ENCODE assay signal across 1 cellular context in the genomic region with DNA sequence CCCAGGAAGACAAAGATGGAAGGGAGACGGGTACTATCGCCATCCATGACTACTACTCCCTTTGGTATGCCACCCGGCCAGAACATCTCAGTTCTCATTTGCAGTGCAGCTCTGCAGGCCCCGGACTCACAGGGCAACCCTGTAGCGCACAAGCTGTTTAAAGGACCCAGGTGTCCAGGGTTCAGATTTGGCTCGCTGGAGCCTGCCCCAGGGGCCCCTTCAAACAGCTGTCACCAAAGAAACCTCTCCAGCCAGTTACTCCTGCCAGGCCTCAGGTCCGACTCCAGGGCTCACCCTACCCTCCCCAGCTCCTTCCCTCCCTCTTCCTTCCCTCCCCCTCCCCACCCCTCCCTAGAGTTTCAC.
TF ChIP-seq lines count a peak whose summit lies in the region.

No MANE protein-coding gene starts in this region.

TF ChIP-seq in H1, 55 proteins besides CTCF, POLR2A, EP300 and RAD21:
- TF ChIP-seq NANOG (IDR thresholded peaks at IDR 0.05; ENCODE audit: insufficient read depth, low read depth, low read length, poor library complexity, severe bottlenecking) (no peak), MAFK (IDR thresholded peaks at IDR 0.05; ENCODE audit: low read depth, low read length) (no peak), SP1 (IDR thresholded peaks at IDR 0.05; ENCODE audit: low read depth, low read length) (no peak), CEBPB (IDR thresholded peaks at IDR 0.05; ENCODE audit: low read depth, low read length) (no peak), JUND (IDR thresholded peaks at IDR 0.05; ENCODE audit: low read length) (no peak), RFX5 (IDR thresholded peaks at IDR 0.05; ENCODE audit: borderline replicate concordance, low read depth, low read length) (no peak)
- TF ChIP-seq, protein P1, sequence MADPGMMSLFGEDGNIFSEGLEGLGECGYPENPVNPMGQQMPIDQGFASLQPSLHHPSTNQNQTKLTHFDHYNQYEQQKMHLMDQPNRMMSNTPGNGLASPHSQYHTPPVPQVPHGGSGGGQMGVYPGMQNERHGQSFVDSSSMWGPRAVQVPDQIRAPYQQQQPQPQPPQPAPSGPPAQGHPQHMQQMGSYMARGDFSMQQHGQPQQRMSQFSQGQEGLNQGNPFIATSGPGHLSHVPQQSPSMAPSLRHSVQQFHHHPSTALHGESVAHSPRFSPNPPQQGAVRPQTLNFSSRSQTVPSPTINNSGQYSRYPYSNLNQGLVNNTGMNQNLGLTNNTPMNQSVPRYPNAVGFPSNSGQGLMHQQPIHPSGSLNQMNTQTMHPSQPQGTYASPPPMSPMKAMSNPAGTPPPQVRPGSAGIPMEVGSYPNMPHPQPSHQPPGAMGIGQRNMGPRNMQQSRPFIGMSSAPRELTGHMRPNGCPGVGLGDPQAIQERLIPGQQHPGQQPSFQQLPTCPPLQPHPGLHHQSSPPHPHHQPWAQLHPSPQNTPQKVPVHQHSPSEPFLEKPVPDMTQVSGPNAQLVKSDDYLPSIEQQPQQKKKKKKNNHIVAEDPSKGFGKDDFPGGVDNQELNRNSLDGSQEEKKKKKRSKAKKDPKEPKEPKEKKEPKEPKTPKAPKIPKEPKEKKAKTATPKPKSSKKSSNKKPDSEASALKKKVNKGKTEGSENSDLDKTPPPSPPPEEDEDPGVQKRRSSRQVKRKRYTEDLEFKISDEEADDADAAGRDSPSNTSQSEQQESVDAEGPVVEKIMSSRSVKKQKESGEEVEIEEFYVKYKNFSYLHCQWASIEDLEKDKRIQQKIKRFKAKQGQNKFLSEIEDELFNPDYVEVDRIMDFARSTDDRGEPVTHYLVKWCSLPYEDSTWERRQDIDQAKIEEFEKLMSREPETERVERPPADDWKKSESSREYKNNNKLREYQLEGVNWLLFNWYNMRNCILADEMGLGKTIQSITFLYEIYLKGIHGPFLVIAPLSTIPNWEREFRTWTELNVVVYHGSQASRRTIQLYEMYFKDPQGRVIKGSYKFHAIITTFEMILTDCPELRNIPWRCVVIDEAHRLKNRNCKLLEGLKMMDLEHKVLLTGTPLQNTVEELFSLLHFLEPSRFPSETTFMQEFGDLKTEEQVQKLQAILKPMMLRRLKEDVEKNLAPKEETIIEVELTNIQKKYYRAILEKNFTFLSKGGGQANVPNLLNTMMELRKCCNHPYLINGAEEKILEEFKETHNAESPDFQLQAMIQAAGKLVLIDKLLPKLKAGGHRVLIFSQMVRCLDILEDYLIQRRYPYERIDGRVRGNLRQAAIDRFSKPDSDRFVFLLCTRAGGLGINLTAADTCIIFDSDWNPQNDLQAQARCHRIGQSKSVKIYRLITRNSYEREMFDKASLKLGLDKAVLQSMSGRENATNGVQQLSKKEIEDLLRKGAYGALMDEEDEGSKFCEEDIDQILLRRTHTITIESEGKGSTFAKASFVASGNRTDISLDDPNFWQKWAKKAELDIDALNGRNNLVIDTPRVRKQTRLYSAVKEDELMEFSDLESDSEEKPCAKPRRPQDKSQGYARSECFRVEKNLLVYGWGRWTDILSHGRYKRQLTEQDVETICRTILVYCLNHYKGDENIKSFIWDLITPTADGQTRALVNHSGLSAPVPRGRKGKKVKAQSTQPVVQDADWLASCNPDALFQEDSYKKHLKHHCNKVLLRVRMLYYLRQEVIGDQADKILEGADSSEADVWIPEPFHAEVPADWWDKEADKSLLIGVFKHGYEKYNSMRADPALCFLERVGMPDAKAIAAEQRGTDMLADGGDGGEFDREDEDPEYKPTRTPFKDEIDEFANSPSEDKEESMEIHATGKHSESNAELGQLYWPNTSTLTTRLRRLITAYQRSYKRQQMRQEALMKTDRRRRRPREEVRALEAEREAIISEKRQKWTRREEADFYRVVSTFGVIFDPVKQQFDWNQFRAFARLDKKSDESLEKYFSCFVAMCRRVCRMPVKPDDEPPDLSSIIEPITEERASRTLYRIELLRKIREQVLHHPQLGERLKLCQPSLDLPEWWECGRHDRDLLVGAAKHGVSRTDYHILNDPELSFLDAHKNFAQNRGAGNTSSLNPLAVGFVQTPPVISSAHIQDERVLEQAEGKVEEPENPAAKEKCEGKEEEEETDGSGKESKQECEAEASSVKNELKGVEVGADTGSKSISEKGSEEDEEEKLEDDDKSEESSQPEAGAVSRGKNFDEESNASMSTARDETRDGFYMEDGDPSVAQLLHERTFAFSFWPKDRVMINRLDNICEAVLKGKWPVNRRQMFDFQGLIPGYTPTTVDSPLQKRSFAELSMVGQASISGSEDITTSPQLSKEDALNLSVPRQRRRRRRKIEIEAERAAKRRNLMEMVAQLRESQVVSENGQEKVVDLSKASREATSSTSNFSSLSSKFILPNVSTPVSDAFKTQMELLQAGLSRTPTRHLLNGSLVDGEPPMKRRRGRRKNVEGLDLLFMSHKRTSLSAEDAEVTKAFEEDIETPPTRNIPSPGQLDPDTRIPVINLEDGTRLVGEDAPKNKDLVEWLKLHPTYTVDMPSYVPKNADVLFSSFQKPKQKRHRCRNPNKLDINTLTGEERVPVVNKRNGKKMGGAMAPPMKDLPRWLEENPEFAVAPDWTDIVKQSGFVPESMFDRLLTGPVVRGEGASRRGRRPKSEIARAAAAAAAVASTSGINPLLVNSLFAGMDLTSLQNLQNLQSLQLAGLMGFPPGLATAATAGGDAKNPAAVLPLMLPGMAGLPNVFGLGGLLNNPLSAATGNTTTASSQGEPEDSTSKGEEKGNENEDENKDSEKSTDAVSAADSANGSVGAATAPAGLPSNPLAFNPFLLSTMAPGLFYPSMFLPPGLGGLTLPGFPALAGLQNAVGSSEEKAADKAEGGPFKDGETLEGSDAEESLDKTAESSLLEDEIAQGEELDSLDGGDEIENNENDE (IDR thresholded peaks at IDR 0.05; ENCODE audit: insufficient replicate concordance, low read length) = no peak
TF ChIP-seq in H1: peak in this region for 0.
